In the genomic region with DNA sequence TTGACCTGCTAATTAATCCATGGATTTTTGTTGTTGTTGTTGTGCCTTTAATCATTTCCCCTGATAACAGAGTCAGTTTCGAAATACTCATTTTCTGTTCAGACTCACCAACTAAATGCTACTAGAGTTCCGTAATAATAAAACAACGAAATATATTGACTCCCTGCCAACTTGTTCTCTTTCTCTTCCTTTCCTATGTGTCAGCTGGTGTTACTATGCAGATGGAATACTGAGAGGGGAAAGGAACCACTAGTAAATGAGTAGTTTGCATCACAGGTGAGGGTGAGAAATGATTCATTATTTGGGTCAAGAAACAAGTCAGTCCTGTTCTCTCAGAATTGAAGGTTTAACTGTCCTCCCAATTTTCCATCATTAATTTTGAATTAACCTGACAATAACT, we compare ENCODE assay signal across 22 cellular contexts.
DNase-seq lines count a peak whose midpoint lies in the region; TF ChIP-seq lines count a peak whose summit lies in the region.
"Had no signal": no experiment of that assay in that cellular context is flagged by ENCODE, and none has a peak within 500 bp of the region (broad histone marks: within the 10 kb centered on the region; RNA-seq: fewer than 3 reads in every experiment).

No MANE protein-coding gene starts in this region.

- H2AFZ ChIP-seq in mammary epithelial cell (ENCODE audit: low read depth, low read length) (no peak overlapping the region), osteoblast (ENCODE audit: low read length) (no peak overlapping the region)

- dilution Hi-C loops in mammary epithelial cell (cut with HindIII; ENCODE audit: low sequenced_read_pairs): no loop called here

- H3K27ac ChIP-seq in mammary epithelial cell (ENCODE audit: insufficient read depth, low read depth, low read length): no peak overlapping the region
- no peak overlapping the region for H3K27ac ChIP-seq in osteoblast (ENCODE audit: low read depth, low read length)
- H3K27ac ChIP-seq in thyroid gland: no peak overlapping the region
- H3K27ac ChIP-seq: 22Rv1 had no signal

- TF ChIP-seq CTCF in MCF 10A (IDR thresholded peaks at IDR 0.05; ENCODE audit: unreplicated experiment) (no peak), mammary epithelial cell (conservative IDR thresholded peaks at IDR 0.05 in 1 of 2, IDR thresholded peaks at IDR 0.05 in 1 of 2; ENCODE audit: extremely low read depth in 1 of 2, insufficient read depth in 1 of 2, low read depth in 1 of 2, low read length in 2 of 2) (no peak), choroid plexus epithelial cell (conservative IDR thresholded peaks at IDR 0.05; ENCODE audit: low read depth, low read length) (no peak), fibroblast of villous mesenchyme (IDR thresholded peaks at IDR 0.05; ENCODE audit: insufficient read depth, low read depth, low read length) (no peak), osteoblast (IDR thresholded peaks at IDR 0.05; ENCODE audit: extremely low read depth, low read depth, low read length) (no peak), thyroid gland (IDR thresholded peaks at IDR 0.05) (no peak)

- no peaks in the 10 kb centered on the region for H3K36me3 Mint-ChIP-seq in MCF 10A (ENCODE audit: insufficient read depth, unreplicated experiment)

- no peak overlapping the region for H3K9ac ChIP-seq in mammary epithelial cell (ENCODE audit: insufficient read depth, low read length)

- H3K9me3 ChIP-seq in mammary epithelial cell (replicated peaks; ENCODE audit: insufficient read depth, low read length) (no peaks in the 10 kb centered on the region), osteoblast (ENCODE audit: low read depth, low read length) (no peaks in the 10 kb centered on the region), thyroid gland (no peaks in the 10 kb centered on the region)
- H3K9me3 ChIP-seq: BE2C, HAP-1 had no signal

- WGBS in mammary epithelial cell (ENCODE audit: low coverage, missing lambda C conversion rate): 91% methylated on average over 3 of the region's 3 CpGs
- 79 to 80% methylated on average over 3 of the region's 3 CpGs for WGBS in thyroid gland, 2 donors

- no peaks in the 10 kb centered on the region for H3K27me3 Mint-ChIP-seq in MCF 10A (ENCODE audit: insufficient read depth, unreplicated experiment)

- H3K4me3 ChIP-seq in mammary epithelial cell (replicated peaks in 1 of 3; ENCODE audit: insufficient read depth in 1 of 3, low read depth in 2 of 3, low read length in 3 of 3) (no peak overlapping the region), choroid plexus epithelial cell (ENCODE audit: low read depth, low read length) (no peak overlapping the region), fibroblast of villous mesenchyme (ENCODE audit: low read depth, low read length) (no peak overlapping the region), osteoblast (ENCODE audit: insufficient read depth, low read length) (no peak overlapping the region), thyroid gland (replicated peaks in 1 of 3) (no peak overlapping the region)
- H3K4me3 ChIP-seq: HAP-1 had no signal

- H3K4me2 ChIP-seq in mammary epithelial cell (ENCODE audit: insufficient read depth, low read depth, low read length) (no peak overlapping the region), osteoblast (ENCODE audit: insufficient read depth, low read length) (no peak overlapping the region)

- DNase-seq in MCF 10A (ENCODE audit: unreplicated experiment) (peak; percentile 35), mammary epithelial cell (no peak), choroid plexus epithelial cell (ENCODE audit: low read depth) (peak; percentile 68), fibroblast of villous mesenchyme (ENCODE audit: low read depth) (peak; percentile 16), osteoblast (ENCODE audit: insufficient read length, low spot score, missing footprints) (no peak), HEK293T (ENCODE audit: extremely low spot score) (no peak), thyroid gland (no peak), T1000 (lab: John Stamatoyannopoulos, UW) (no peak)
- DNase-seq: ACHN, BE2C, Calu3, DND-41, GOT3, MV-4-11, NCI-H1105 treated with DMSO at 0.1 percent for 48 hours, NCI-H2029, NCI-H2227 treated with DMSO at 0.1 percent for 48 hours, NCI-H526 treated with DMSO at 0.1 percent for 48 hours, RPMI8226, SHP77 treated with DMSO at 0.1 percent for 48 hours had no signal

- no peak overlapping the region for H3K4me3 Mint-ChIP-seq in MCF 10A (ENCODE audit: unreplicated experiment)

- no peaks in the 10 kb centered on the region for H3K79me2 ChIP-seq in mammary epithelial cell (ENCODE audit: insufficient read depth, low read length)
- no peaks in the 10 kb centered on the region for H3K79me2 ChIP-seq in osteoblast (ENCODE audit: insufficient read depth, low read length)

- H3K27me3 ChIP-seq in mammary epithelial cell (ENCODE audit: insufficient read depth, low read length): no peaks in the 10 kb centered on the region
- no peaks in the 10 kb centered on the region for H3K27me3 ChIP-seq in osteoblast (ENCODE audit: insufficient read depth, low read length)
- H3K27me3 ChIP-seq in thyroid gland: no peaks in the 10 kb centered on the region
- H3K27me3 ChIP-seq: BE2C had no signal

- TF ChIP-seq POLR2A in thyroid gland (IDR thresholded peaks at IDR 0.05): no peak

- POLR2A ChIA-PET in MCF 10A (lab: Yijun Ruan, JAX) (no interaction called here), HEK293T (lab: Yijun Ruan, JAX) (no interaction called here)

- intact Hi-C loops in MCF 10A (cut with micrococcal nuclease) (no loop called here), mammary epithelial cell (cut with micrococcal nuclease) (no loop called here), thyroid gland (cut with DNase I) (no loop called here)

- peaks cover 34% of the 10 kb centered on the region for H3K4me1 Mint-ChIP-seq in MCF 10A (ENCODE audit: insufficient read depth, unreplicated experiment)

- H3K9me3 Mint-ChIP-seq in MCF 10A (ENCODE audit: unreplicated experiment): no peaks in the 10 kb centered on the region

- no peaks in the 10 kb centered on the region for H3K36me3 ChIP-seq in mammary epithelial cell (ENCODE audit: insufficient read depth, low read length)
- no peaks in the 10 kb centered on the region for H3K36me3 ChIP-seq in osteoblast (ENCODE audit: insufficient read depth, low read length)
- no peaks in the 10 kb centered on the region for H3K36me3 ChIP-seq in thyroid gland
- H3K36me3 ChIP-seq: BE2C, HAP-1 had no signal

- H4K20me1 ChIP-seq in mammary epithelial cell (ENCODE audit: insufficient read depth, low read length) (no peaks in the 10 kb centered on the region), osteoblast (ENCODE audit: insufficient read depth, low read length) (no peaks in the 10 kb centered on the region)

- H3K27ac Mint-ChIP-seq in MCF 10A (ENCODE audit: low read depth, unreplicated experiment): no peak overlapping the region

- CTCF ChIA-PET in MCF 10A (lab: Yijun Ruan, JAX): no interaction called here
- CTCF ChIA-PET in mammary epithelial cell (lab: Charles Lee; ENCODE audit: low non-redundant PET): no interaction called here
- CTCF ChIA-PET in HEK293T (lab: Yijun Ruan, JAX): no interaction called here

- in situ Hi-C loops in mammary epithelial cell (cut with MboI; ENCODE audit: low sequenced_read_pairs in 2 of 2): no loop called here

- BruUV-seq in MCF 10A (replicated peaks; lab: Mats Ljungman, UMichigan): no TSS peak
- BruUV-seq in mammary epithelial cell (replicated peaks; lab: Mats Ljungman, UMichigan): no TSS peak

- H3K4me1 ChIP-seq in mammary epithelial cell (ENCODE audit: insufficient read depth, low read length) (no peaks in the 10 kb centered on the region), osteoblast (ENCODE audit: insufficient read depth, low read length) (peaks cover 26% of the 10 kb centered on the region), thyroid gland (no peaks in the 10 kb centered on the region)

TF ChIP-seq in HEK293T, 16 proteins besides CTCF, POLR2A, EP300 and RAD21:
- TF ChIP-seq ELF4 (IDR thresholded peaks at IDR 0.05) (no peak), ZNF384 (IDR thresholded peaks at IDR 0.05) (no peak), FOXA1 (IDR thresholded peaks at IDR 0.05) (no peak), CTBP1 (IDR thresholded peaks at IDR 0.05; ENCODE audit: borderline replicate concordance) (no peak)
- TF ChIP-seq, protein P1, sequence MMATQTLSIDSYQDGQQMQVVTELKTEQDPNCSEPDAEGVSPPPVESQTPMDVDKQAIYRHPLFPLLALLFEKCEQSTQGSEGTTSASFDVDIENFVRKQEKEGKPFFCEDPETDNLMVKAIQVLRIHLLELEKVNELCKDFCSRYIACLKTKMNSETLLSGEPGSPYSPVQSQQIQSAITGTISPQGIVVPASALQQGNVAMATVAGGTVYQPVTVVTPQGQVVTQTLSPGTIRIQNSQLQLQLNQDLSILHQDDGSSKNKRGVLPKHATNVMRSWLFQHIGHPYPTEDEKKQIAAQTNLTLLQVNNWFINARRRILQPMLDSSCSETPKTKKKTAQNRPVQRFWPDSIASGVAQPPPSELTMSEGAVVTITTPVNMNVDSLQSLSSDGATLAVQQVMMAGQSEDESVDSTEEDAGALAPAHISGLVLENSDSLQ (IDR thresholded peaks at IDR 0.05): no peak

Comparison
In these comparisons a context has a peak if more than half of its experiments do, and no peak if none do; other contexts are left out.
1. DNase-seq: peak in MCF 10A (single experiment), choroid plexus epithelial cell (single experiment) and fibroblast of villous mesenchyme (single experiment); none in mammary epithelial cell (single experiment), osteoblast (single experiment), HEK293T (single experiment), thyroid gland (0 of 2) and T1000 (single experiment).